In genomic region chr2:180829261-180829660, GRCh38 we compare ENCODE assay signal across 25 cellular contexts.
DNase-seq lines count a peak whose midpoint lies in the region; ATAC-seq and TF ChIP-seq lines count a peak whose summit lies in the region.
"Had no signal": no experiment of that assay in that cellular context is flagged by ENCODE, and none has a peak within 500 bp of the region (broad histone marks: within the 10 kb centered on the region; RNA-seq: fewer than 3 reads in every experiment).

No MANE protein-coding gene starts in this region.

- H3K9me3 ChIP-seq in RWPE2 (ENCODE audit: severe bottlenecking), result no peaks in the 10 kb centered on the region
- H3K9me3 ChIP-seq: tibial nerve had no signal

- H3K36me3 ChIP-seq in RWPE2 (ENCODE audit: low read depth), result no peaks in the 10 kb centered on the region
- H3K36me3 ChIP-seq: spleen, tibial nerve had no signal

- no peak for TF ChIP-seq CTCF in RWPE2 (IDR thresholded peaks at IDR 0.05; ENCODE audit: poor library complexity, severe bottlenecking)

- H3K4me1 ChIP-seq in RWPE2 (ENCODE audit: insufficient read depth, poor library complexity, severe bottlenecking), result peaks cover 12% of the 10 kb centered on the region
- H3K4me1 ChIP-seq: spleen, tibial nerve had no signal

- intact Hi-C loops in left cardiac atrium (cut with DNase I), result no loop called here

- DNase-seq in Daoy (ENCODE audit: low read depth) (peak; percentile 29), HT1080 (ENCODE audit: low read depth) (peak; percentile 30), RWPE2 (ENCODE audit: low spot score) (no peak), left cardiac atrium (no peak), SIG-M5 (lab: John Stamatoyannopoulos, UW) (no peak), NCI-H2081 treated with DMSO at 0.1 percent for 48 hours (lab: John Stamatoyannopoulos, UW) (no peak)
- DNase-seq in activated CD4-positive, alpha-beta T cell treated with anti-CD3 and anti-CD28 coated beads, Interleukin-2, amount 50 U/mL, for 1 hour, result no peak
- DNase-seq: activated CD4-positive, CD25-positive, alpha-beta regulatory T cell treated with anti-CD3 and anti-CD28 coated beads, Interleukin-2, amount 50 U/mL, for 72 hours; activated CD8-positive, alpha-beta T cell treated with anti-CD3 and anti-CD28 coated beads, Interleukin-2, amount 10 ng/mL, durations not matched to agents 7 days and 5 days; activated naive CD8-positive, alpha-beta T cell treated with anti-CD3 and anti-CD28 coated beads for 36 hours; aorta; DMS153; GDM1; islet precursor cell; Kasumi-1; NCI-H1048; NCI-H187; NCI-H2171 treated with DMSO at 0.1 percent for 48 hours; NCI-H524 treated with DMSO at 0.1 percent for 48 hours; NK-92 treated with Interleukin-12 subunit alpha and Interleukin-12 subunit beta, amount 100 ng/mL, for 24 hours; right cardiac atrium; spleen had no signal

- ATAC-seq in RWPE2 (ENCODE audit: low read depth) (peak; percentile 90), esophagus mucosa (peak; percentile 80), left cardiac atrium (no peak)
- ATAC-seq: activated CD8-positive, alpha-beta T cell treated with anti-CD3 and anti-CD28 coated beads, Interleukin-2, amount 10 ng/mL, durations not matched to agents 7 days and 5 days; natural killer cell treated with Interleukin-12 subunit alpha and Interleukin-12 subunit beta and Interleukin-15 and Interleukin-18, amount 100 ng/mL, for 72 hours; right cardiac atrium had no signal

- no peaks in the 10 kb centered on the region for H3K27me3 ChIP-seq in RWPE2 (ENCODE audit: insufficient read depth, poor library complexity, severe bottlenecking)
- H3K27me3 ChIP-seq: spleen, tibial nerve had no signal

- no peak overlapping the region for H3K4me3 ChIP-seq in RWPE2 (ENCODE audit: severe bottlenecking)
- H3K4me3 ChIP-seq: spleen, tibial nerve had no signal

- H3K27ac ChIP-seq in RWPE2 (ENCODE audit: poor library complexity, severe bottlenecking), result peak overlapping the region; percentile 21
- H3K27ac ChIP-seq: spleen, tibial nerve had no signal

Comparison
In these comparisons a context has a peak if more than half of its experiments do, and no peak if none do; other contexts are left out.
1. DNase-seq: peak in Daoy (single experiment) and HT1080 (single experiment); none in RWPE2 (single experiment), left cardiac atrium (single experiment), activated CD4-positive, alpha-beta T cell treated with anti-CD3 and anti-CD28 coated beads, Interleukin-2, amount 50 U/mL, for 1 hour (single experiment), SIG-M5 (single experiment) and NCI-H2081 treated with DMSO at 0.1 percent for 48 hours (single experiment).
2. ATAC-seq: peak in RWPE2 (single experiment) and esophagus mucosa (single experiment); none in left cardiac atrium (0 of 2).